Comparison of ENCODE assay signal across 26 cellular contexts in genomic region chr4:8379281-8379680, GRCh38.
"Had no signal": no experiment of that assay in that cellular context is flagged by ENCODE, and none has a peak within 500 bp of the region (broad histone marks: within the 10 kb centered on the region; RNA-seq: fewer than 3 reads in every experiment).

No MANE protein-coding gene starts in this region.

- H3K27me3 ChIP-seq: breast epithelium, Peyer's patch had no signal

- H3K27ac ChIP-seq: breast epithelium, Peyer's patch, RWPE1 had no signal

- H3K36me3 ChIP-seq: breast epithelium, Peyer's patch had no signal

- H3K4me1 ChIP-seq: breast epithelium, Peyer's patch had no signal

- ATAC-seq: activated T-cell treated with anti-CD3 and anti-CD28 coated beads, Interleukin-2, amount 50 U/mL, for 4 hours; K562; T-helper 17 cell; WTC11 had no signal

- DNase-seq: activated CD4-positive, alpha-beta T cell treated with anti-CD3 and anti-CD28 coated beads for 48 hours; activated CD4-positive, alpha-beta T cell treated with anti-CD3 and anti-CD28 coated beads, Interleukin-2, amount 50 U/mL, for 4 hours; activated CD4-positive, CD25-positive, alpha-beta regulatory T cell treated with anti-CD3 and anti-CD28 coated beads, Interleukin-2, amount 50 U/mL, for 72 hours; activated CD8-positive, alpha-beta memory T cell treated with anti-CD3 and anti-CD28 coated beads for 24 hours; activated effector memory CD4-positive, alpha-beta T cell treated with anti-CD3 and anti-CD28 coated beads, Interleukin-2, amount 50 U/mL, for 16 hours; activated naive CD4-positive, alpha-beta T cell treated with Interleukin-2 at 50 U/mL for 16 hours; activated naive CD8-positive, alpha-beta T cell treated with anti-CD3 and anti-CD28 coated beads for 36 hours; activated T-cell treated with anti-CD3 and anti-CD28 coated beads, Interleukin-2, amount 50 U/mL, for 4 hours; anterior cingulate cortex; Karpas-422; MM.1S; NCI-H1105; NCI-H1436; NCI-H1694 treated with DMSO at 0.1 percent for 48 hours; NCI-H2081; NCI-H510A treated with DMSO at 0.1 percent for 48 hours; NCI-H69; NK-92 treated with Interleukin-12 subunit alpha and Interleukin-12 subunit beta, amount 100 ng/mL, for 24 hours; SHP77 treated with DMSO at 0.1 percent for 48 hours; T-helper 17 cell; T-helper 9 cell had no signal

- H3K9me3 ChIP-seq: breast epithelium, Peyer's patch had no signal

- H3K4me3 ChIP-seq: breast epithelium, K562, Peyer's patch had no signal
